25 cellular contexts compared by ENCODE assay signal in genomic region chr1:65832296-65832695, GRCh38. TPM values are rescaled to one million over a fixed set of nuclear protein-coding genes. Genes with fewer than 3 reads are reported as not detected.
DNase-seq lines count a peak whose midpoint lies in the region; ATAC-seq and TF ChIP-seq lines count a peak whose summit lies in the region.
"Had no signal": no experiment of that assay in that cellular context is flagged by ENCODE, and none has a peak within 500 bp of the region (broad histone marks: within the 10 kb centered on the region; RNA-seq: fewer than 3 reads in every experiment).

No MANE protein-coding gene starts in this region.

- H3K4me3 ChIP-seq in GM23248: peak overlapping the region; percentile 2; the same call in 1 of the 2 replicates
- no peak overlapping the region for H3K4me3 ChIP-seq in stomach
- H3K4me3 ChIP-seq: hepatocyte, prostate gland, suprapubic skin, vagina had no signal

- H4K20me1 ChIP-seq in GM23248 (ENCODE audit: insufficient read depth): no peaks in the 10 kb centered on the region

- H3K36me3 ChIP-seq in GM23248 (ENCODE audit: low read depth): no peaks in the 10 kb centered on the region
- H3K36me3 ChIP-seq in stomach: no peaks in the 10 kb centered on the region
- H3K36me3 ChIP-seq: BE2C, prostate gland, suprapubic skin, vagina had no signal

- H3K9me3 ChIP-seq in GM23248 (ENCODE audit: low read depth) (no peaks in the 10 kb centered on the region), stomach (no peaks in the 10 kb centered on the region)
- H3K9me3 ChIP-seq: BE2C, prostate gland, suprapubic skin, vagina had no signal

- peaks cover 4% of the 10 kb centered on the region; the same call in 1 of the 2 replicates for H3K9me2 ChIP-seq in GM23248 (ENCODE audit: insufficient read depth)

- intact Hi-C loops in stomach (cut with DNase I; ENCODE audit: low total_unique reads): no loop called here

- TF ChIP-seq POLR2A in stomach (IDR thresholded peaks at IDR 0.05): no peak

- H3K4me2 ChIP-seq in GM23248 (ENCODE audit: unreplicated experiment): peak overlapping the region; percentile 52
- H3K4me2 ChIP-seq: hepatocyte had no signal

- H3K79me2 ChIP-seq in GM23248 (ENCODE audit: insufficient read depth): no peaks in the 10 kb centered on the region
- H3K79me2 ChIP-seq: hepatocyte had no signal

- H3K27me3 ChIP-seq in GM23248 (replicated peaks; ENCODE audit: insufficient read depth) (no peaks in the 10 kb centered on the region), stomach (no peaks in the 10 kb centered on the region)
- H3K27me3 ChIP-seq: BE2C, foreskin keratinocyte, hepatocyte, suprapubic skin, vagina had no signal

- no peak for ATAC-seq in GM21447 (IDR thresholded peaks at IDR 0.05; ENCODE audit: unreplicated experiment)
- ATAC-seq in GM21737 (IDR thresholded peaks at IDR 0.05; ENCODE audit: unreplicated experiment): no peak
- ATAC-seq: foreskin keratinocyte had no signal

- no peak for TF ChIP-seq CTCF in stomach (IDR thresholded peaks at IDR 0.05)

- H3F3A ChIP-seq in GM23248 (ENCODE audit: insufficient read depth): peaks cover 32% of the 10 kb centered on the region

- DNase-seq in GM23248: peak; percentile 70
- DNase-seq in RPMI7951 (ENCODE audit: low read depth): peak; percentile 35
- peak; percentile 88 for DNase-seq in fibroblast of peridontal ligament (ENCODE audit: extremely low read depth)
- no peak for DNase-seq in anterior cingulate cortex (lab: John Stamatoyannopoulos, UW)
- DNase-seq in stomach: no peak
- DNase-seq: activated B cell treated with CpG ODN at 0.5 μM for 24 hours; activated CD4-positive, alpha-beta T cell treated with anti-CD3 and anti-CD28 coated beads, Interleukin-2, amount 50 U/mL, for 48 hours; activated gamma-delta T cell treated with Interleukin-2 at 50 U/mL for 16 hours; BE2C; dermis blood vessel endothelial cell; DMS79; foreskin keratinocyte; GOT3; KBM-7; NCI-H187 treated with DMSO at 0.1 percent for 48 hours; NCI-H345; NCI-H774; stimulated activated CD4-positive, alpha-beta T cell treated with anti-CD3 and anti-CD28 coated beads, Interleukin-1b, Interleukin-23, amount 100 ng/mL, for 48 hours; T1000 had no signal

- 12 to 18% methylated on average over 3 of the region's 3 CpGs for WGBS in GM23248 (ENCODE audit: low coverage in 1 of 2, low lambda C conversion rate in 2 of 2, missing lambda C conversion rate in 2 of 2), 2 experiments
- WGBS in stomach, 5 donors: 40 to 83% (median 55%) methylated on average over 3 of the region's 3 CpGs

- H3K27ac ChIP-seq in GM23248 (peak overlapping the region; percentile 39), stomach (no peak overlapping the region)
- H3K27ac ChIP-seq: foreskin keratinocyte, hepatocyte, prostate gland, suprapubic skin, vagina had no signal

- H3K4me1 ChIP-seq in GM23248 (ENCODE audit: insufficient read depth): peaks cover 38% of the 10 kb centered on the region
- H3K4me1 ChIP-seq in stomach: no peaks in the 10 kb centered on the region
- H3K4me1 ChIP-seq: BE2C, foreskin keratinocyte, prostate gland, suprapubic skin, vagina had no signal

- H3K9ac ChIP-seq in GM23248: no peak overlapping the region

- H2AFZ ChIP-seq in GM23248: peak overlapping the region; percentile 19
- H2AFZ ChIP-seq: hepatocyte had no signal

- in situ Hi-C loops in GM23248 (cut with MboI): no loop called here

- TF ChIP-seq EP300 in stomach (IDR thresholded peaks at IDR 0.05): no peak

RNA-seq across cellular contexts. Expression of gene PDE4B, which starts 39.6 kb away (rescaled TPM):
- 36.2 and 36.7 TPM in 2 replicates for total RNA-seq in GM23248 (2014; rRNA removed; shearing (Covaris generic))
- polyA plus RNA-seq in GM23248 (2016; fragmentation: Nextera tagmentation; extraction: Ambion mirVana): 19.6 and 19.9 TPM in 2 replicates
- 5.4 and 9.0 TPM in 2 replicates for total RNA-seq in RPMI7951 (2014; rRNA removed; shearing (Covaris generic))
- 10 to 100 TPM in 3 of 5 donors, under 1 TPM in 2; 0.45 to 34.3 (median 10.1) TPM for total RNA-seq in stomach
- 1 to 10 TPM; 1.5 to 4.5 (median 1.9) TPM for polyA plus RNA-seq in stomach
- total RNA-seq: foreskin keratinocyte had no signal
- polyA plus RNA-seq: foreskin keratinocyte had no signal

Comparison
In these comparisons a context has a peak if more than half of its experiments do, and no peak if none do; other contexts are left out.
1. DNase-seq: peak in GM23248 (single experiment), RPMI7951 (single experiment) and fibroblast of peridontal ligament (single experiment); none in anterior cingulate cortex (0 of 58) and stomach (single experiment).